ENCODE assay signal across 2 cellular contexts in the genomic region with DNA sequence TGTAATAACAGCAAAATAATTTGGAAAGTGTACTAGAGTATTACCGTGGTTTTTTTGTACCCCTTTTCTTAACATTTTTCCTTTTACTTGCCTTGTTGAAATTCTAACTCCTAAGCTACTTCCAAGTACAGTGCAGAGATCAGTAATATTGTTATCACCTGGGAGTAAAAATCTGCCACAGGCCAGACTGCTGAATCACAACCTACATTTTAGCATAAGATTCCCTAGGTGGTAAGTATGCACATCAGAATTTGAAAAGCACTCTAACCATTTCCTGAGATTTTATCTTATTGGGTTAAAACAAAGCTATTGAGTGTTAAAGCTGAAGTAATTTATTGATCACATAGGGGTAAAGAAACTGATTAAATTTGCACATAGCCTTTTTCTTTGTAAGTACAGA.
TF ChIP-seq lines count a peak whose summit lies in the region.

No MANE protein-coding gene starts in this region.

TF ChIP-seq in SK-N-SH treated with all-trans-retinoic acid at 6 μM for 48 hours, 23 proteins besides CTCF, POLR2A, EP300 and RAD21:
- TF ChIP-seq RARB (CRISPR knock-in tag; IDR thresholded peaks at IDR 0.05) = no peak
- no peak for TF ChIP-seq PATZ1 (CRISPR knock-in tag; IDR thresholded peaks at IDR 0.05; ENCODE audit: borderline replicate concordance)
- TF ChIP-seq SNAI2 (CRISPR knock-in tag; IDR thresholded peaks at IDR 0.05) = no peak
- no peak for TF ChIP-seq ZNF565 (CRISPR knock-in tag; conservative IDR thresholded peaks at IDR 0.05; ENCODE audit: low read depth)
- no peak for TF ChIP-seq TOX (CRISPR knock-in tag; IDR thresholded peaks at IDR 0.05; ENCODE audit: borderline replicate concordance)
TF ChIP-seq in SK-N-SH treated with all-trans-retinoic acid at 6 μM for 48 hours: peak in this region for 0.

TF ChIP-seq in endothelial cell of umbilical vein, 7 proteins besides CTCF, POLR2A, EP300 and RAD21:
- TF ChIP-seq EZH2 (IDR thresholded peaks at IDR 0.05; ENCODE audit: borderline replicate concordance, low read depth, low read length, severe bottlenecking) (no peak), MYC (IDR thresholded peaks at IDR 0.05; ENCODE audit: low read depth, low read length) (no peak), JUN (IDR thresholded peaks at IDR 0.05; ENCODE audit: borderline replicate concordance, insufficient read depth, insufficient read length, low read depth) (no peak), GATA2 (IDR thresholded peaks at IDR 0.05; ENCODE audit: insufficient read depth, insufficient read length, low read depth, low read length) (no peak), FOS (IDR thresholded peaks at IDR 0.05; ENCODE audit: borderline replicate concordance, insufficient read depth, low read length) (no peak)
- TF ChIP-seq, protein P1, sequence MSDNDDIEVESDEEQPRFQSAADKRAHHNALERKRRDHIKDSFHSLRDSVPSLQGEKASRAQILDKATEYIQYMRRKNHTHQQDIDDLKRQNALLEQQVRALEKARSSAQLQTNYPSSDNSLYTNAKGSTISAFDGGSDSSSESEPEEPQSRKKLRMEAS (IDR thresholded peaks at IDR 0.05; ENCODE audit: insufficient read depth, insufficient read length) = no peak
